21 cellular contexts compared by ENCODE assay signal in the genomic region with DNA sequence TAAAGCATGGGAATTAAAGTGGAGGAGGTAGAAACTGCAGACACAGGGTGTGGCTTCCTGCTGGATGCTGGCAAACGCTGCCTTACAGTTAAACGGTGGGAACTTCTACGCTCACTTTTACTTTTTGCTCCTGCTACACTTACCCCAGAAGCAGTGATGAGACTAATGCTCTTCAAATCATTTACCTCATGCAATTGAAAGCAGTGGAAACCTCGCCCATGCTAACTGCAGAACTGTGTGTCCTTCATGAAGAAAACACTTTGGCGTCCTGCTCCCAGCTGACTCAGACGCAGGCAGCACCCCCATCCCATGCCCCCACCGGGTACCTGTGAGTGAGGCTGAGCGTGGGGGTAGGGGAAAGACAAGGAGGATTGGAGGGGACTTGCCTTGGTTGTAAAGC. TPM values are rescaled to one million over a fixed set of nuclear protein-coding genes. Genes with fewer than 3 reads are reported as not detected.
DNase-seq lines count a peak whose midpoint lies in the region; ATAC-seq, FAIRE-seq and TF ChIP-seq lines count a peak whose summit lies in the region.
"Had no signal": no experiment of that assay in that cellular context is flagged by ENCODE, and none has a peak within 500 bp of the region (broad histone marks: within the 10 kb centered on the region; RNA-seq: fewer than 3 reads in every experiment).

No MANE protein-coding gene starts in this region.

- H3K36me3 ChIP-seq in K562 (ENCODE audit: control insufficient read depth, insufficient read depth, low read length) = peaks cover 6% of the 10 kb centered on the region; the same call in 1 of the 3 replicates

- no peaks in the 10 kb centered on the region for H3K9me3 Mint-ChIP-seq in activated CD4-positive, alpha-beta T cell treated with anti-CD3 and anti-CD28 coated beads for 36 hours (ENCODE audit: low read depth)
- H3K9me3 Mint-ChIP-seq in progenitor cell of endocrine pancreas (ENCODE audit: low read depth) = peaks cover 6% of the 10 kb centered on the region

- peaks cover 54% of the 10 kb centered on the region for H3K4me1 Mint-ChIP-seq in activated CD4-positive, alpha-beta T cell treated with anti-CD3 and anti-CD28 coated beads for 36 hours
- peaks cover 43% of the 10 kb centered on the region for H3K4me1 Mint-ChIP-seq in progenitor cell of endocrine pancreas (ENCODE audit: low read depth)

- H4K20me1 ChIP-seq in K562 (replicated peaks; ENCODE audit: control insufficient read depth, insufficient read depth, low read length) = no peaks in the 10 kb centered on the region

- H3K36me3 Mint-ChIP-seq in activated CD4-positive, alpha-beta T cell treated with anti-CD3 and anti-CD28 coated beads for 36 hours (ENCODE audit: low read depth) = peaks cover 10% of the 10 kb centered on the region
- H3K36me3 Mint-ChIP-seq in progenitor cell of endocrine pancreas (ENCODE audit: insufficient read depth) = peaks cover 18% of the 10 kb centered on the region

- CTCF ChIA-PET in activated CD4-positive, alpha-beta T cell treated with anti-CD3 and anti-CD28 coated beads for 36 hours (lab: Charles Lee) = interaction anchor here (1.4 kb wide), 1 partner anchor 41 kb away, joined by 3 read pairs; no protein-coding TSS in a partner anchor
- CTCF ChIA-PET in K562 (lab: Yijun Ruan, JAX; ENCODE audit: low intra/inter-chr PET ratio) (no interaction called here), RWPE1 (lab: Yijun Ruan, JAX) (interaction anchor here (0.6 kb wide), 1 partner anchor 299 kb away, joined by 3 read pairs; no protein-coding TSS in a partner anchor)

- H3K9me1 ChIP-seq in K562 (ENCODE audit: control insufficient read depth, insufficient read depth, low read length) = no peaks in the 10 kb centered on the region

- no peak overlapping the region for H3K4me3 Mint-ChIP-seq in activated CD4-positive, alpha-beta T cell treated with anti-CD3 and anti-CD28 coated beads for 36 hours
- H3K4me3 Mint-ChIP-seq in progenitor cell of endocrine pancreas (ENCODE audit: low read depth) = no peak overlapping the region

- no TSS peak for BruUV-seq in K562 (replicated peaks; lab: Mats Ljungman, UMichigan)

- no peaks in the 10 kb centered on the region for H3K79me2 ChIP-seq in K562 (ENCODE audit: control insufficient read depth, insufficient read depth, low read length)

- DNase-seq in activated CD4-positive, alpha-beta T cell treated with anti-CD3 and anti-CD28 coated beads for 36 hours = no peak
- DNase-seq in activated CD4-positive, alpha-beta T cell treated with anti-CD3 and anti-CD28 coated beads for 1 hour = no peak
- DNase-seq in K562 (ENCODE audit: extremely low read depth in 1 of 4, low spot score in 3 of 4) = no peak
- DNase-seq in left colon = no peak
- no peak for DNase-seq in progenitor cell of endocrine pancreas (ENCODE audit: low spot score, unreplicated experiment)
- DNase-seq in stimulated activated CD4-positive, alpha-beta T cell treated with anti-CD3 and anti-CD28 coated beads, Interleukin-4, amount 100 ng/mL, for 24 hours = no peak
- DNase-seq in RWPE1 (ENCODE audit: low spot score) = no peak
- no peak for DNase-seq in Right ventricle myocardium inferior (ENCODE audit: missing footprints)
- DNase-seq: 8988T; C1 segment of cervical spinal cord; DMS153; NCI-H1048; NCI-H345; NCI-H526 treated with DMSO at 0.1 percent for 48 hours; NK-92 treated with Interleukin-12 subunit alpha and Interleukin-12 subunit beta, amount 100 ng/mL, for 24 hours; OCI-M1 had no signal

- TF ChIP-seq RAD21 in K562 (CRISPR knock-in tag; conservative IDR thresholded peaks at IDR 0.05 in 1 of 2, IDR thresholded peaks at IDR 0.05 in 1 of 2) = no peak

- no peak overlapping the region for H3K4me2 ChIP-seq in K562 (ENCODE audit: insufficient read depth, low read length)
- H3K4me2 ChIP-seq: KMS-11 had no signal

- no peak for FAIRE-seq in K562 (lab: Jason Lieb, UNC)
- FAIRE-seq: GM12892, H1 had no signal

- no peak for TF ChIP-seq POLR2A in K562 (conservative IDR thresholded peaks at IDR 0.05)

- in situ Hi-C loops in K562 (cut with MboI) = no loop called here

- H3K27me3 ChIP-seq in K562 (ENCODE audit: control insufficient read depth in 2 of 2, insufficient read depth in 2 of 2, low read length in 2 of 2) = no peaks in the 10 kb centered on the region

- no peak for TF ChIP-seq CTCF in K562 (IDR thresholded peaks at IDR 0.05 in 2 of 3, conservative IDR thresholded peaks at IDR 0.05 in 1 of 3; ENCODE audit: insufficient read depth in 2 of 3, low read depth in 1 of 3, low read length in 3 of 3)
- no peak for TF ChIP-seq CTCF in progenitor cell of endocrine pancreas (IDR thresholded peaks at IDR 0.05; ENCODE audit: unreplicated experiment)
- no peak for TF ChIP-seq CTCF in RWPE1 (conservative IDR thresholded peaks at IDR 0.05; ENCODE audit: low read depth)

- no peaks in the 10 kb centered on the region for H3K27me3 Mint-ChIP-seq in activated CD4-positive, alpha-beta T cell treated with anti-CD3 and anti-CD28 coated beads for 36 hours
- H3K27me3 Mint-ChIP-seq in progenitor cell of endocrine pancreas = no peaks in the 10 kb centered on the region

- H3K4me1 ChIP-seq in K562 (replicated peaks in 1 of 2; ENCODE audit: control insufficient read depth in 2 of 2, insufficient read depth in 2 of 2, low read length in 2 of 2) = peaks cover 5 to 6% of the 10 kb centered on the region in 2 experiments; a peak in 4 of 5 replicates

- no peak overlapping the region for H3K27ac ChIP-seq in K562 (ENCODE audit: extremely low read depth, low read depth, low read length)
- no peak overlapping the region for H3K27ac ChIP-seq in RWPE1
- H3K27ac ChIP-seq: KMS-11 had no signal

- no peak overlapping the region for H3K4me3 ChIP-seq in K562

- 37% methylated on average over 7 of the region's 8 CpGs for WGBS in K562 (ENCODE audit: insufficient coverage, low coverage, missing lambda C conversion rate)

- TF ChIP-seq EP300 in K562 (IDR thresholded peaks at IDR 0.05; ENCODE audit: low read length) = no peak

- no peak overlapping the region for H3K9ac ChIP-seq in K562 (ENCODE audit: insufficient read depth in 1 of 2, low read depth in 2 of 2, low read length in 2 of 2)
- H3K9ac ChIP-seq: KMS-11 had no signal

- peak overlapping the region; percentile 51; the same call in 1 of the 2 replicates for H2AFZ ChIP-seq in K562 (ENCODE audit: low read depth, low read length)

- no peak overlapping the region for H3K27ac Mint-ChIP-seq in activated CD4-positive, alpha-beta T cell treated with anti-CD3 and anti-CD28 coated beads for 36 hours
- peak overlapping the region; percentile 86 for H3K27ac Mint-ChIP-seq in progenitor cell of endocrine pancreas

- intact Hi-C loops in activated CD4-positive, alpha-beta T cell treated with anti-CD3 and anti-CD28 coated beads for 36 hours (cut with DNase I, micrococcal nuclease) = no loop called here
- intact Hi-C loops in K562 (cut with micrococcal nuclease) = no loop called here
- intact Hi-C loops in left colon (cut with DNase I, micrococcal nuclease) = no loop called here
- intact Hi-C loops in Right ventricle myocardium inferior (cut with DNase I) = no loop called here

- ATAC-seq in activated CD4-positive, alpha-beta T cell treated with anti-CD3 and anti-CD28 coated beads for 36 hours = peak; percentile 24
- ATAC-seq in K562 = no peak
- peak; percentile 27 for ATAC-seq in left colon
- ATAC-seq in Right ventricle myocardium inferior = no peak

- POLR2A ChIA-PET in activated CD4-positive, alpha-beta T cell treated with anti-CD3 and anti-CD28 coated beads for 36 hours (lab: Charles Lee) = no interaction called here
- POLR2A ChIA-PET in K562 (lab: Yijun Ruan, JAX) (no interaction called here), RWPE1 (lab: Yijun Ruan, JAX; ENCODE audit: low non-redundant PET) (no interaction called here)

- H3K9me3 ChIP-seq in K562 (replicated peaks; ENCODE audit: control insufficient read depth, insufficient read depth, low read depth, low read length) = no peaks in the 10 kb centered on the region

RNA-seq across cellular contexts. Expression of a gene that starts 31.8 kb away (rescaled TPM):
- total RNA-seq in activated CD4-positive, alpha-beta T cell treated with anti-CD3 and anti-CD28 coated beads for 36 hours = under 1 TPM; 0.25 to 0.41 TPM
- total RNA-seq in K562 (2011; cell fraction: chromatin; rRNA removed; ENCODE audit: low replicate concordance) = 0.19 TPM in 1 of 2 replicates, not detected in the other
- 0.17 TPM in 1 of 2 replicates, not detected in the other for total RNA-seq in K562 (2011; cell fraction: nucleolus; rRNA removed)
- total RNA-seq in K562 (2011; cell fraction: nucleoplasm; rRNA removed) = not detected in 2 replicates
- total RNA-seq in K562 (2014; rRNA removed) (0.20 and 0.41 TPM in 2 replicates), K562 (2014; rRNA removed; fragmentation: Illumina TruSeq; extraction: Trizol) (0.22 and 0.32 TPM in 2 replicates), K562 (2015; rRNA removed; fragmentation: Illumina TruSeq; extraction: Trizol) (0.23 and 0.58 TPM in 2 replicates), K562 (2021) (0.20 and 0.35 TPM in 2 replicates), left colon (not detected), progenitor cell of endocrine pancreas (8.3 and 11.9 TPM in 2 replicates), Right ventricle myocardium inferior (0.11 TPM)
- polyA plus RNA-seq in K562 (2011; rRNA removed) (0.05 and 1.2 TPM in 2 replicates), K562 (2014; fragmentation: Illumina TruSeq; extraction: Trizol) (0.27 and 0.53 TPM in 2 replicates), K562 (2014; fragmentation: Nextera tagmentation; extraction: Ambion mirVana) (under 1 TPM; 0.51 to 0.96 TPM), K562 (2014; rRNA removed) (0.05 and 0.64 TPM in 2 replicates)
- polyA plus RNA-seq in K562 (2011; cell fraction: cytosol; rRNA removed) = 0.13 and 0.48 TPM in 2 replicates
- 0.44 TPM in 1 of 2 replicates, not detected in the other for polyA plus RNA-seq in K562 (2011; cell fraction: nucleus; rRNA removed)
- 0.38 TPM in 1 of 2 replicates, not detected in the other for polyA plus RNA-seq in K562 (2012)
- 0.12 and 0.81 TPM in 2 replicates for polyA minus RNA-seq in K562 (2011; rRNA and poly(A)+ RNA removed)
- not detected in 2 replicates for polyA minus RNA-seq in K562 (2011; cell fraction: cytosol; rRNA and poly(A)+ RNA removed)
- 0.40 TPM in 1 of 2 replicates, not detected in the other for polyA minus RNA-seq in K562 (2011; cell fraction: nucleus; rRNA and poly(A)+ RNA removed)
- total RNA-seq: MCF 10A, RPMI7951 had no signal

RNA-seq across cellular contexts. Expression of a gene that starts 35.5 kb away (rescaled TPM):
- 10 to 100 TPM; 16.6 to 16.7 TPM for total RNA-seq in activated CD4-positive, alpha-beta T cell treated with anti-CD3 and anti-CD28 coated beads for 36 hours
- total RNA-seq in K562 (2011; cell fraction: chromatin; rRNA removed; ENCODE audit: low replicate concordance) = 10.1 and 22.7 TPM in 2 replicates
- total RNA-seq in K562 (2011; cell fraction: nucleolus; rRNA removed) = 9.2 and 9.8 TPM in 2 replicates
- total RNA-seq in K562 (2011; cell fraction: nucleoplasm; rRNA removed) = 15.0 and 23.0 TPM in 2 replicates
- total RNA-seq in K562 (2014; rRNA removed) (8.2 and 14.0 TPM in 2 replicates), K562 (2014; rRNA removed; fragmentation: Illumina TruSeq; extraction: Trizol) (13.0 and 14.2 TPM in 2 replicates), K562 (2015; rRNA removed; fragmentation: Illumina TruSeq; extraction: Trizol) (11.2 and 12.8 TPM in 2 replicates), K562 (2021) (10.2 and 13.1 TPM in 2 replicates), left colon (10 to 100 TPM; 58.1 to 60.4 TPM), progenitor cell of endocrine pancreas (47.9 and 49.0 TPM in 2 replicates), Right ventricle myocardium inferior (12.0 TPM)
- polyA plus RNA-seq in K562 (2011; rRNA removed) (10.9 and 12.2 TPM in 2 replicates), K562 (2014; fragmentation: Illumina TruSeq; extraction: Trizol) (8.8 and 10.1 TPM in 2 replicates), K562 (2014; fragmentation: Nextera tagmentation; extraction: Ambion mirVana) (10 to 100 TPM; 14.9 to 17.8 TPM), K562 (2014; rRNA removed) (11.7 and 12.5 TPM in 2 replicates)
- polyA plus RNA-seq in K562 (2011; cell fraction: cytosol; rRNA removed) = 2.1 and 6.4 TPM in 2 replicates
- 6.1 and 9.6 TPM in 2 replicates for polyA plus RNA-seq in K562 (2011; cell fraction: nucleus; rRNA removed)
- 8.4 and 8.7 TPM in 2 replicates for polyA plus RNA-seq in K562 (2012)
- 12.7 and 14.2 TPM in 2 replicates for polyA minus RNA-seq in K562 (2011; rRNA and poly(A)+ RNA removed)
- 5.4 and 10.1 TPM in 2 replicates for polyA minus RNA-seq in K562 (2011; cell fraction: cytosol; rRNA and poly(A)+ RNA removed)
- 6.3 and 11.2 TPM in 2 replicates for polyA minus RNA-seq in K562 (2011; cell fraction: nucleus; rRNA and poly(A)+ RNA removed)

RNA-seq across cellular contexts. Expression of a gene that starts 59.2 kb away (rescaled TPM):
- total RNA-seq in activated CD4-positive, alpha-beta T cell treated with anti-CD3 and anti-CD28 coated beads for 36 hours = not detected
- not detected in 2 replicates for total RNA-seq in K562 (2011; cell fraction: chromatin; rRNA removed; ENCODE audit: low replicate concordance)
- not detected in 2 replicates for total RNA-seq in K562 (2011; cell fraction: nucleolus; rRNA removed)
- not detected in 2 replicates for total RNA-seq in K562 (2011; cell fraction: nucleoplasm; rRNA removed)
- total RNA-seq in K562 (2014; rRNA removed) (not detected in 2 replicates), K562 (2014; rRNA removed; fragmentation: Illumina TruSeq; extraction: Trizol) (not detected in 2 replicates), K562 (2015; rRNA removed; fragmentation: Illumina TruSeq; extraction: Trizol) (not detected in 2 replicates), K562 (2021) (not detected in 2 replicates), left colon (not detected), progenitor cell of endocrine pancreas (not detected in 2 replicates), Right ventricle myocardium inferior (not detected)
- polyA plus RNA-seq in K562 (2011; rRNA removed) (not detected in 2 replicates), K562 (2014; fragmentation: Illumina TruSeq; extraction: Trizol) (not detected in 2 replicates), K562 (2014; fragmentation: Nextera tagmentation; extraction: Ambion mirVana) (not detected), K562 (2014; rRNA removed) (not detected in 2 replicates)
- not detected in 2 replicates for polyA plus RNA-seq in K562 (2011; cell fraction: cytosol; rRNA removed)
- polyA plus RNA-seq in K562 (2011; cell fraction: nucleus; rRNA removed) = not detected in 2 replicates
- polyA plus RNA-seq in K562 (2012) = not detected in 2 replicates
- polyA minus RNA-seq in K562 (2011; rRNA and poly(A)+ RNA removed) = not detected in 2 replicates
- polyA minus RNA-seq in K562 (2011; cell fraction: cytosol; rRNA and poly(A)+ RNA removed) = not detected in 2 replicates
- polyA minus RNA-seq in K562 (2011; cell fraction: nucleus; rRNA and poly(A)+ RNA removed) = not detected in 2 replicates
- total RNA-seq: H1, MCF 10A, RPMI7951 had no signal
- polyA plus RNA-seq: H1 had no signal

Comparison
In these comparisons a context has a peak if more than half of its experiments do, and no peak if none do; other contexts are left out.
1. ATAC-seq: peak in activated CD4-positive, alpha-beta T cell treated with anti-CD3 and anti-CD28 coated beads for 36 hours (single experiment) and left colon (single experiment); none in K562 (single experiment) and Right ventricle myocardium inferior (single experiment).